ENCODE assay signal across 14 cellular contexts in the genomic region with DNA sequence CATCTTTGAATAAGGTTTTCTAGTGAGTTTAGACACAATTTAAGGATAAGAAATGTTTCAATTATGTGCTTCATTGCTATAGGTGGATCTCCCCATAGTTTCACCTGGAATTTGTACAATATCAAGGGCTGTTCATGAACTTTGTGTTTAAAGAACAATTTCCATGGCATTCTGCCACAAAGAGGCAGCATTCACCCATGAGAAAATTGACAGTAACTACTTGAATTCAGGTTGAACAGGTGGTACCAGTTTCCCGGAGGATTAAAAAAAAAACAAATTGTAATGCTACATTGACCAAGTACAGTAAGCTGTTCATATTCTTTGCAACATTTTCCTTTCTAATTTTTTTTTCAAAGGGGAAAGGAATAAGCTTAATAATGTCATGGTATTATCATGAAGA. TPM values are rescaled to one million over a fixed set of nuclear protein-coding genes. Genes with fewer than 3 reads are reported as not detected.
DNase-seq lines count a peak whose midpoint lies in the region; ATAC-seq, FAIRE-seq and TF ChIP-seq lines count a peak whose summit lies in the region.
"Had no signal": no experiment of that assay in that cellular context is flagged by ENCODE, and none has a peak within 500 bp of the region (broad histone marks: within the 10 kb centered on the region; RNA-seq: fewer than 3 reads in every experiment).

No MANE protein-coding gene starts in this region.

- no peak overlapping the region for H3K9ac ChIP-seq in OCI-LY3 (ENCODE audit: low read length)

- no peaks in the 10 kb centered on the region; the same call in 1 of the 2 replicates for H3K9me3 ChIP-seq in OCI-LY3 (ENCODE audit: insufficient read depth, low read length)
- H3K9me3 ChIP-seq: Caco-2 had no signal

- H3K79me2 ChIP-seq in OCI-LY3 (ENCODE audit: low read length): no peaks in the 10 kb centered on the region

- H3K27me3 ChIP-seq in OCI-LY3 (ENCODE audit: low read depth, low read length): no peaks in the 10 kb centered on the region

- no peaks in the 10 kb centered on the region for H3K36me3 ChIP-seq in OCI-LY3 (replicated peaks; ENCODE audit: low read depth, low read length)

- in situ Hi-C loops in Caki2 (cut with HindIII; ENCODE audit: low pct_unique_long_range_greater_than_20kb, low sequenced_read_pairs): no loop called here

- no peak for ATAC-seq in GM18909 (IDR thresholded peaks at IDR 0.05; ENCODE audit: poor library complexity, unreplicated experiment)
- ATAC-seq: T-helper 17 cell had no signal

- H3K4me2 ChIP-seq in OCI-LY3 (ENCODE audit: low read length): no peak overlapping the region

- H2AFZ ChIP-seq in OCI-LY3 (ENCODE audit: low read depth, low read length): no peak overlapping the region

- peak; percentile 45 for TF ChIP-seq CTCF in LNCaP clone FGC (IDR thresholded peaks at IDR 0.05; ENCODE audit: control insufficient read depth, extremely low read depth, insufficient read depth)
- peak; percentile 72 for TF ChIP-seq CTCF in OCI-LY3 (IDR thresholded peaks at IDR 0.05; ENCODE audit: low read depth, low read length)

- H4K20me1 ChIP-seq in OCI-LY3 (ENCODE audit: insufficient read depth, low read length): no peaks in the 10 kb centered on the region

- peaks cover 6% of the 10 kb centered on the region; the same call in 1 of the 2 replicates for H3K4me1 ChIP-seq in OCI-LY3 (ENCODE audit: low read length)
- H3K4me1 ChIP-seq: Caco-2 had no signal

- FAIRE-seq in HTR-8/SVneo (lab: Jason Lieb, UNC): no peak
- FAIRE-seq: GM18507 had no signal

- H3K27ac ChIP-seq in OCI-LY3 (ENCODE audit: low read length): no peak overlapping the region

- DNase-seq in Caki2 (ENCODE audit: low read depth) (peak; percentile 26), LNCaP clone FGC (ENCODE audit: low read depth) (peak; percentile 59), glomerular visceral epithelial cell (ENCODE audit: extremely low spot score) (peak; percentile 33), LoVo (ENCODE audit: low spot score) (no peak), HTR-8/SVneo (ENCODE audit: insufficient read length, low spot score) (no peak), D341Med (ENCODE audit: low spot score) (no peak)
- DNase-seq: activated T-cell treated with anti-CD3 and anti-CD28 coated beads for 4 hours; central memory CD4-positive, alpha-beta T cell; T-helper 17 cell had no signal

- H3K4me3 ChIP-seq in LNCaP clone FGC (ENCODE audit: low read depth, low read length) (no peak overlapping the region), OCI-LY3 (ENCODE audit: low read length) (no peak overlapping the region)
- H3K4me3 ChIP-seq: lung had no signal

RNA-seq across cellular contexts. Expression of gene SLITRK5, which starts 9.1 kb away (rescaled TPM):
- 0.06 and 0.17 TPM in 2 replicates for total RNA-seq in Caki2 (2014; rRNA removed; shearing (Covaris generic); ENCODE audit: low replicate concordance)
- total RNA-seq: Caco-2 had no signal

Comparison
In these comparisons a context has a peak if more than half of its experiments do, and no peak if none do; other contexts are left out.
1. DNase-seq: peak in Caki2 (single experiment), LNCaP clone FGC (single experiment) and glomerular visceral epithelial cell (single experiment); none in LoVo (single experiment), HTR-8/SVneo (single experiment) and D341Med (single experiment).